Comparison of ENCODE assay signal across 10 cellular contexts in genomic region chr20:33423141-33423834, GRCh38. TPM values are rescaled to one million over a fixed set of nuclear protein-coding genes. Genes with fewer than 3 reads are reported as not detected.
DNase-seq lines count a peak whose midpoint lies in the region; ATAC-seq and TF ChIP-seq lines count a peak whose summit lies in the region.
"Had no signal": no experiment of that assay in that cellular context is flagged by ENCODE, and none has a peak within 500 bp of the region (broad histone marks: within the 10 kb centered on the region; RNA-seq: fewer than 3 reads in every experiment).

No MANE protein-coding gene starts in this region.

- ATAC-seq in GM18868 (IDR thresholded peaks at IDR 0.05; ENCODE audit: unreplicated experiment) (no peak), HG03460 (IDR thresholded peaks at IDR 0.05; ENCODE audit: unreplicated experiment) (no peak)
- no peak for ATAC-seq in stimulated activated naive B cell treated with anti-CD40 and anti-IgM and Interleukin-4, amounts not matched to agents 10 μg/mL and 1 μg/mL and 100 μg/mL, for 72 hours (replicated peaks)

- no peaks in the 10 kb centered on the region for H3K4me1 ChIP-seq in neuronal stem cell (ENCODE audit: control insufficient read depth in 2 of 2, insufficient read depth in 1 of 2, low read depth in 1 of 2, low read length in 2 of 2)

- no peak overlapping the region for H2BK120ac ChIP-seq in neuronal stem cell (ENCODE audit: low read depth, low read length)

- H3K79me1 ChIP-seq in neuronal stem cell (ENCODE audit: low read depth, low read length) = no peaks in the 10 kb centered on the region

- no peak overlapping the region for H3K14ac ChIP-seq in neuronal stem cell (ENCODE audit: low read length)

- H3K9me3 Mint-ChIP-seq in progenitor cell of endocrine pancreas (ENCODE audit: low read depth) = no peaks in the 10 kb centered on the region
- no peaks in the 10 kb centered on the region for H3K9me3 Mint-ChIP-seq in stimulated activated naive B cell treated with anti-CD40 and anti-IgM and Interleukin-4, amounts not matched to agents 10 μg/mL and 1 μg/mL and 100 μg/mL, for 72 hours

- no peak overlapping the region for H3K4me2 ChIP-seq in neuronal stem cell (ENCODE audit: insufficient read depth, low read length, poor library complexity, severe bottlenecking)

- no peak overlapping the region for H3K27ac ChIP-seq in neuronal stem cell (replicated peaks; ENCODE audit: low read length)
- H3K27ac ChIP-seq: SK-N-MC had no signal

- no peak overlapping the region for H2BK12ac ChIP-seq in neuronal stem cell (ENCODE audit: low read length)

- H2AK5ac ChIP-seq in neuronal stem cell (ENCODE audit: low read depth, low read length) = no peak overlapping the region

- no peak overlapping the region for H3K4me3 Mint-ChIP-seq in progenitor cell of endocrine pancreas (ENCODE audit: low read depth)
- H3K4me3 Mint-ChIP-seq in stimulated activated naive B cell treated with anti-CD40 and anti-IgM and Interleukin-4, amounts not matched to agents 10 μg/mL and 1 μg/mL and 100 μg/mL, for 72 hours = no peak overlapping the region

- no peaks in the 10 kb centered on the region for H3K9me3 ChIP-seq in neuronal stem cell (replicated peaks in 1 of 2; ENCODE audit: control insufficient read depth in 2 of 2, insufficient read depth in 1 of 2, low read depth in 1 of 2, low read length in 2 of 2)

- H3K4me1 Mint-ChIP-seq in progenitor cell of endocrine pancreas (ENCODE audit: low read depth) = no peaks in the 10 kb centered on the region
- no peaks in the 10 kb centered on the region for H3K4me1 Mint-ChIP-seq in stimulated activated naive B cell treated with anti-CD40 and anti-IgM and Interleukin-4, amounts not matched to agents 10 μg/mL and 1 μg/mL and 100 μg/mL, for 72 hours

- TF ChIP-seq CTCF in fibroblast of pulmonary artery (IDR thresholded peaks at IDR 0.05; ENCODE audit: low read length, missing control alignments) (no peak), progenitor cell of endocrine pancreas (IDR thresholded peaks at IDR 0.05; ENCODE audit: unreplicated experiment) (no peak)

- H2BK5ac ChIP-seq in neuronal stem cell (ENCODE audit: low read length) = no peak overlapping the region

- no peaks in the 10 kb centered on the region for H3K27me3 Mint-ChIP-seq in progenitor cell of endocrine pancreas
- H3K27me3 Mint-ChIP-seq in stimulated activated naive B cell treated with anti-CD40 and anti-IgM and Interleukin-4, amounts not matched to agents 10 μg/mL and 1 μg/mL and 100 μg/mL, for 72 hours = no peaks in the 10 kb centered on the region

- no peak overlapping the region for H4K8ac ChIP-seq in neuronal stem cell (ENCODE audit: low read depth, low read length)

- peak; percentile 93 for DNase-seq in AG20443 (ENCODE audit: low spot score)
- DNase-seq in RPMI7951 (ENCODE audit: low read depth) = peak; percentile 97
- peak; percentile 69 for DNase-seq in fibroblast of pulmonary artery (ENCODE audit: low read depth)
- no peak for DNase-seq in progenitor cell of endocrine pancreas (ENCODE audit: low spot score, unreplicated experiment)
- no peak for DNase-seq in neuronal stem cell (ENCODE audit: low spot score)
- DNase-seq in stimulated activated naive B cell treated with anti-CD40 and anti-IgM and Interleukin-4, amounts not matched to agents 10 μg/mL and 1 μg/mL and 100 μg/mL, for 72 hours = no peak
- DNase-seq: activated effector memory CD4-positive, alpha-beta T cell treated with anti-CD3 and anti-CD28 coated beads, Interleukin-2, amount 50 U/mL, for 16 hours had no signal

- no peak overlapping the region for H3K4ac ChIP-seq in neuronal stem cell (ENCODE audit: low read length)

- H3K36me3 ChIP-seq in neuronal stem cell (replicated peaks in 1 of 2; ENCODE audit: control insufficient read depth in 2 of 2, insufficient read depth in 2 of 2, low read length in 2 of 2) = no peaks in the 10 kb centered on the region

- H3K4me3 ChIP-seq in fibroblast of pulmonary artery (replicated peaks; ENCODE audit: low read depth, low read length) = no peak overlapping the region
- H3K4me3 ChIP-seq in neuronal stem cell (ENCODE audit: low read length in 2 of 2) = no peak overlapping the region
- H3K4me3 ChIP-seq: SK-N-MC had no signal

- no CpG with 5 or more reads among the region's 7 CpGs for WGBS in neuronal stem cell (ENCODE audit: extremely low coverage in 2 of 2, insufficient read length in 2 of 2, insufficient replicate concordance in 1 of 2), 2 donors

- no peak overlapping the region for H3K18ac ChIP-seq in neuronal stem cell (ENCODE audit: low read length)

- no peak overlapping the region for H3K9ac ChIP-seq in neuronal stem cell (ENCODE audit: low read depth, low read length, poor library complexity)

- no peak overlapping the region for H2AFZ ChIP-seq in neuronal stem cell (ENCODE audit: low read length)

- H3K27ac Mint-ChIP-seq in progenitor cell of endocrine pancreas = peak overlapping the region; percentile 55
- H3K27ac Mint-ChIP-seq in stimulated activated naive B cell treated with anti-CD40 and anti-IgM and Interleukin-4, amounts not matched to agents 10 μg/mL and 1 μg/mL and 100 μg/mL, for 72 hours = no peak overlapping the region

- H2BK15ac ChIP-seq in neuronal stem cell (ENCODE audit: low read length) = no peak overlapping the region

- H3K36me3 Mint-ChIP-seq in progenitor cell of endocrine pancreas (ENCODE audit: insufficient read depth) = no peaks in the 10 kb centered on the region
- H3K36me3 Mint-ChIP-seq in stimulated activated naive B cell treated with anti-CD40 and anti-IgM and Interleukin-4, amounts not matched to agents 10 μg/mL and 1 μg/mL and 100 μg/mL, for 72 hours = no peaks in the 10 kb centered on the region

- H4K91ac ChIP-seq in neuronal stem cell (ENCODE audit: low read depth, low read length, poor library complexity) = no peak overlapping the region

- no peaks in the 10 kb centered on the region for H3K27me3 ChIP-seq in neuronal stem cell (ENCODE audit: control insufficient read depth in 3 of 3, insufficient read depth in 3 of 3, low read depth in 1 of 3, low read length in 3 of 3)

- no peak overlapping the region for H3K23ac ChIP-seq in neuronal stem cell (ENCODE audit: low read depth, low read length, poor library complexity)

RNA-seq across cellular contexts. Expression of gene SNTA1, which starts 20.3 kb away (rescaled TPM):
- 45.1 and 48.4 TPM in 2 replicates for total RNA-seq in RPMI7951 (2014; rRNA removed; shearing (Covaris generic))
- 5.8 and 6.7 TPM in 2 replicates for total RNA-seq in progenitor cell of endocrine pancreas
- polyA plus RNA-seq in neuronal stem cell (2013, experiment 1 of 2) = 4.0 TPM
- polyA plus RNA-seq in neuronal stem cell (2013, experiment 2 of 2) = 3.8 TPM

RNA-seq across cellular contexts. Expression of gene CDK5RAP1, which starts 22.0 kb away (rescaled TPM):
- total RNA-seq in RPMI7951 (2014; rRNA removed; shearing (Covaris generic)) = 26.7 and 29.0 TPM in 2 replicates
- 59.6 and 63.7 TPM in 2 replicates for total RNA-seq in progenitor cell of endocrine pancreas
- 19.0 TPM for polyA plus RNA-seq in neuronal stem cell (2013, experiment 1 of 2)
- polyA plus RNA-seq in neuronal stem cell (2013, experiment 2 of 2) = 19.7 TPM

Comparison
In these comparisons a context has a peak if more than half of its experiments do, and no peak if none do; other contexts are left out.
1. DNase-seq: peak in AG20443 (single experiment), RPMI7951 (single experiment) and fibroblast of pulmonary artery (single experiment); none in progenitor cell of endocrine pancreas (single experiment), neuronal stem cell (single experiment) and stimulated activated naive B cell treated with anti-CD40 and anti-IgM and Interleukin-4, amounts not matched to agents 10 μg/mL and 1 μg/mL and 100 μg/mL, for 72 hours (single experiment).